ENCODE assay signal across 9 cellular contexts in genomic region chr17:78329263-78330059, GRCh38. TPM values are rescaled to one million over a fixed set of nuclear protein-coding genes. Genes with fewer than 3 reads are reported as not detected.
DNase-seq lines count a peak whose midpoint lies in the region; ATAC-seq and TF ChIP-seq lines count a peak whose summit lies in the region.
"Had no signal": no experiment of that assay in that cellular context is flagged by ENCODE, and none has a peak within 500 bp of the region (broad histone marks: within the 10 kb centered on the region; RNA-seq: fewer than 3 reads in every experiment).

No MANE protein-coding gene starts in this region.

- peak overlapping the region in 2 of 7 donors; percentile 9 to 20 for H3K4me3 Mint-ChIP-seq in CD8-positive, alpha-beta memory T cell
- H3K4me3 Mint-ChIP-seq in natural killer cell: peak overlapping the region; percentile 54
- H3K4me3 Mint-ChIP-seq: memory B cell had no signal

- no peaks in the 10 kb centered on the region for H3K36me3 Mint-ChIP-seq in CD8-positive, alpha-beta memory T cell
- no peaks in the 10 kb centered on the region for H3K36me3 Mint-ChIP-seq in natural killer cell
- H3K36me3 Mint-ChIP-seq: memory B cell had no signal

- H3K27me3 ChIP-seq in CD8-positive, alpha-beta memory T cell (ENCODE audit: insufficient read depth, low read length, poor library complexity, severe bottlenecking): no peaks in the 10 kb centered on the region

- peak overlapping the region in 6 of 8 donors; percentile 14 to 80 (median 59) for H3K27ac Mint-ChIP-seq in CD8-positive, alpha-beta memory T cell
- peak overlapping the region; percentile 54 to 58 for H3K27ac Mint-ChIP-seq in natural killer cell
- H3K27ac Mint-ChIP-seq: memory B cell had no signal

- peaks cover 28 to 33% (median 32%) of the 10 kb centered on the region in 3 donors for H3K4me1 Mint-ChIP-seq in CD8-positive, alpha-beta memory T cell
- peaks cover 20% of the 10 kb centered on the region in 2 donors for H3K4me1 Mint-ChIP-seq in natural killer cell

- peak; percentile 5 for TF ChIP-seq CTCF in astrocyte of the cerebellum (IDR thresholded peaks at IDR 0.05; ENCODE audit: low read depth, low read length, missing control alignments)
- TF ChIP-seq CTCF in natural killer cell (IDR thresholded peaks at IDR 0.05): no peak
- no peak for TF ChIP-seq CTCF in GM13977 (IDR thresholded peaks at IDR 0.05; ENCODE audit: extremely low read depth, insufficient read depth, missing control alignments)

- no peak overlapping the region for H3K27ac ChIP-seq in CD8-positive, alpha-beta memory T cell (ENCODE audit: low read depth, low read length)

- H3K27me3 Mint-ChIP-seq in CD8-positive, alpha-beta memory T cell: peaks cover under 1 to 4% of the 10 kb centered on the region in 2 donors
- peaks cover 5 to 11% of the 10 kb centered on the region in 2 donors for H3K27me3 Mint-ChIP-seq in natural killer cell (ENCODE audit: low read depth in 2 of 2)
- H3K27me3 Mint-ChIP-seq: memory B cell had no signal

- peaks cover 30% of the 10 kb centered on the region for H3K4me1 ChIP-seq in CD8-positive, alpha-beta memory T cell (ENCODE audit: insufficient read depth, low read length)

- H3K36me3 ChIP-seq in CD8-positive, alpha-beta memory T cell (ENCODE audit: insufficient read depth, low read length): no peaks in the 10 kb centered on the region

- POLR2A ChIA-PET in CD8-positive, alpha-beta memory T cell (lab: Charles Lee): interaction anchor here (0.7 kb wide), 1 partner anchor 13 kb away, joined by 3 read pairs; no protein-coding TSS in a partner anchor

- H3K9me3 ChIP-seq in CD8-positive, alpha-beta memory T cell (ENCODE audit: low read length): no peaks in the 10 kb centered on the region

- intact Hi-C loops in natural killer cell (cut with micrococcal nuclease): no loop called here

- CTCF ChIA-PET in CD8-positive, alpha-beta memory T cell (lab: Charles Lee): interaction anchor here (1.1 to 2.1 kb wide), 3 partner anchors 9 to 32 kb away, joined by 3 to 5 read pairs (median 4); no protein-coding TSS in a partner anchor

- H3K4me3 ChIP-seq in CD8-positive, alpha-beta memory T cell (ENCODE audit: low read length): no peak overlapping the region
- H3K4me3 ChIP-seq in astrocyte of the cerebellum (ENCODE audit: low read depth, low read length): no peak overlapping the region

- no peaks in the 10 kb centered on the region for H3K9me3 Mint-ChIP-seq in CD8-positive, alpha-beta memory T cell
- no peaks in the 10 kb centered on the region for H3K9me3 Mint-ChIP-seq in natural killer cell
- H3K9me3 Mint-ChIP-seq: memory B cell had no signal

- no peak for DNase-seq in CD8-positive, alpha-beta memory T cell
- peak; percentile 97 for DNase-seq in LHCN-M2 (ENCODE audit: low read depth)
- no peak for DNase-seq in astrocyte of the cerebellum (ENCODE audit: low read depth)
- DNase-seq in natural killer cell: peak; percentile 42
- DNase-seq in GM13977 (ENCODE audit: low spot score): no peak
- no peak for DNase-seq in NCI-H1436 treated with DMSO at 0.1 percent for 48 hours (lab: John Stamatoyannopoulos, UW)

- in situ Hi-C loops in astrocyte of the cerebellum (cut with HindIII; ENCODE audit: low sequenced_read_pairs) (no loop called here), GM13977 (cut with MboI; ENCODE audit: low pct_unique_long_range_greater_than_20kb, low sequenced_read_pairs, unreplicated experiment) (no loop called here)

- ATAC-seq in natural killer cell: peak; percentile 56 to 74 (median 62)
- no peak for ATAC-seq in GM19395 (IDR thresholded peaks at IDR 0.05; ENCODE audit: unreplicated experiment)
- no peak for ATAC-seq in HG03139 (IDR thresholded peaks at IDR 0.05; ENCODE audit: unreplicated experiment)

RNA-seq across cellular contexts. Expression of gene SOCS3, which starts 30.4 kb away (rescaled TPM):
- total RNA-seq in CD8-positive, alpha-beta memory T cell: 10 to 100 TPM; 26.9 to 27.4 TPM
- 38.9 TPM for polyA plus RNA-seq in CD8-positive, alpha-beta memory T cell
- total RNA-seq in LHCN-M2 (2014; rRNA removed): 29.3 and 32.8 TPM in 2 replicates
- polyA plus RNA-seq in LHCN-M2 (2012): 7.4 TPM
- total RNA-seq in natural killer cell: 10 to 100 TPM; 39.0 to 47.9 (median 43.6) TPM

RNA-seq across cellular contexts. Expression of gene PGS1, which starts 49.0 kb away (rescaled TPM):
- 10 to 100 TPM; 48.2 to 51.5 TPM for total RNA-seq in CD8-positive, alpha-beta memory T cell
- polyA plus RNA-seq in CD8-positive, alpha-beta memory T cell: 31.5 TPM
- 31.9 and 35.0 TPM in 2 replicates for total RNA-seq in LHCN-M2 (2014; rRNA removed)
- 16.3 TPM for polyA plus RNA-seq in LHCN-M2 (2012)
- total RNA-seq in natural killer cell: 10 to 100 TPM; 47.9 to 53.6 (median 48.3) TPM

Comparison
In these comparisons a context has a peak if more than half of its experiments do, and no peak if none do; other contexts are left out.
1. DNase-seq: peak in LHCN-M2 (single experiment) and natural killer cell (single experiment); none in CD8-positive, alpha-beta memory T cell (0 of 5), astrocyte of the cerebellum (single experiment), GM13977 (single experiment) and NCI-H1436 treated with DMSO at 0.1 percent for 48 hours (single experiment).
2. ATAC-seq: peak in natural killer cell (3 of 3); none in GM19395 (single experiment) and HG03139 (single experiment).